15 cellular contexts compared by ENCODE assay signal in genomic region chr12:116040412-116040811, GRCh38.
DNase-seq lines count a peak whose midpoint lies in the region; ATAC-seq and TF ChIP-seq lines count a peak whose summit lies in the region.
"Had no signal": no experiment of that assay in that cellular context is flagged by ENCODE, and none has a peak within 500 bp of the region (broad histone marks: within the 10 kb centered on the region; RNA-seq: fewer than 3 reads in every experiment).

No MANE protein-coding gene starts in this region.

- H3K9ac ChIP-seq in IMR-90 (ENCODE audit: low read depth, low read length) = no peak overlapping the region

- H3K4me1 Mint-ChIP-seq in chondrocyte (ENCODE audit: low read depth) (peaks cover 84% of the 10 kb centered on the region), progenitor cell of endocrine pancreas (ENCODE audit: low read depth) (peaks cover 23% of the 10 kb centered on the region)

- no peak overlapping the region for H2AFZ ChIP-seq in IMR-90 (replicated peaks; ENCODE audit: low read length, poor library complexity)

- no CpG with 5 or more reads among the region's 2 CpGs for WGBS in IMR-90 (ENCODE audit: extremely low coverage in 2 of 2, insufficient read length in 1 of 2), 2 experiments

- in situ Hi-C loops in IMR-90 (cut with MboI; ENCODE audit: low sequenced_read_pairs) = no loop called here

- H3K79me1 ChIP-seq in IMR-90 (ENCODE audit: low read depth in 1 of 2, low read length in 2 of 2) = peaks cover 45 to 83% of the 10 kb centered on the region in 2 experiments

- H3K36me3 ChIP-seq in IMR-90 (ENCODE audit: control insufficient read depth, insufficient read depth, low read length) = no peaks in the 10 kb centered on the region
- H3K36me3 ChIP-seq: HAP-1, SJSA1 had no signal

- TF ChIP-seq CTCF in IMR-90 (conservative IDR thresholded peaks at IDR 0.05; ENCODE audit: low read depth, low read length) = no peak
- no peak for TF ChIP-seq CTCF in chondrocyte (IDR thresholded peaks at IDR 0.05)
- no peak for TF ChIP-seq CTCF in progenitor cell of endocrine pancreas (IDR thresholded peaks at IDR 0.05; ENCODE audit: unreplicated experiment)
- no peak for TF ChIP-seq CTCF in coronary artery (IDR thresholded peaks at IDR 0.05)

- ATAC-seq in IMR-90 (ENCODE audit: low read depth) (no peak), HG03342 (IDR thresholded peaks at IDR 0.05; ENCODE audit: unreplicated experiment) (no peak)
- ATAC-seq: CD8-positive, alpha-beta T cell had no signal

- no peak overlapping the region for H2BK15ac ChIP-seq in IMR-90 (ENCODE audit: low read depth, low read length)

- dilution Hi-C loops in IMR-90 (cut with HindIII; ENCODE audit: low sequenced_read_pairs, unreplicated experiment) = no loop called here

- no peak overlapping the region for H4K5ac ChIP-seq in IMR-90 (ENCODE audit: low read depth, low read length)

- H3K4me3 Mint-ChIP-seq in chondrocyte (ENCODE audit: unreplicated experiment) (no peak overlapping the region), progenitor cell of endocrine pancreas (ENCODE audit: low read depth) (no peak overlapping the region)
- H3K4me3 Mint-ChIP-seq: CD8-positive, alpha-beta T cell had no signal

- no peaks in the 10 kb centered on the region for H3K9me3 Mint-ChIP-seq in chondrocyte (ENCODE audit: low read depth)
- H3K9me3 Mint-ChIP-seq in progenitor cell of endocrine pancreas (ENCODE audit: low read depth) = no peaks in the 10 kb centered on the region
- H3K9me3 Mint-ChIP-seq: CD8-positive, alpha-beta T cell had no signal

- intact Hi-C loops in IMR-90 (cut with micrococcal nuclease) = no loop called here

- H2AK5ac ChIP-seq in IMR-90 (ENCODE audit: low read depth, low read length) = no peak overlapping the region

- H2BK5ac ChIP-seq in IMR-90 (ENCODE audit: low read depth, low read length, poor library complexity, severe bottlenecking) = no peak overlapping the region

- peaks cover 13% of the 10 kb centered on the region for H3K9me1 ChIP-seq in IMR-90 (ENCODE audit: insufficient read depth, low read length)

- no peak overlapping the region for H3K4me2 ChIP-seq in IMR-90 (ENCODE audit: low read depth, low read length)

- no peak overlapping the region for H2BK20ac ChIP-seq in IMR-90 (ENCODE audit: low read depth, low read length)

- no peaks in the 10 kb centered on the region for H3K27me3 ChIP-seq in IMR-90 (ENCODE audit: control insufficient read depth, insufficient read depth, low read length)
- H3K27me3 ChIP-seq: SJSA1 had no signal

- TF ChIP-seq RAD21 in IMR-90 (IDR thresholded peaks at IDR 0.05; ENCODE audit: low read length) = no peak

- H3K27ac Mint-ChIP-seq in chondrocyte (ENCODE audit: unreplicated experiment) = peak overlapping the region; percentile 71
- H3K27ac Mint-ChIP-seq in progenitor cell of endocrine pancreas = peak overlapping the region; percentile 42
- H3K27ac Mint-ChIP-seq: CD8-positive, alpha-beta T cell had no signal

- H4K91ac ChIP-seq in IMR-90 (ENCODE audit: insufficient read depth, low read depth, low read length) = no peak overlapping the region

- no peak for TF ChIP-seq POLR2A in IMR-90 (IDR thresholded peaks at IDR 0.05; ENCODE audit: low read depth, low read length)

- BruUV-seq in IMR-90 (replicated peaks; lab: Mats Ljungman, UMichigan) = no TSS peak

- H3K27ac ChIP-seq in IMR-90 (ENCODE audit: insufficient read depth, low read length) (no peak overlapping the region), coronary artery (no peak overlapping the region)
- H3K27ac ChIP-seq: RWPE1, SJSA1 had no signal

- no peak overlapping the region for H3K14ac ChIP-seq in IMR-90 (replicated peaks; ENCODE audit: low read depth, low read length)

- H2AK9ac ChIP-seq in IMR-90 (replicated peaks; ENCODE audit: low read depth, low read length, poor library complexity) = no peak overlapping the region

- peaks cover 3% of the 10 kb centered on the region for H3K36me3 Mint-ChIP-seq in chondrocyte (ENCODE audit: low read depth)
- peaks cover 3% of the 10 kb centered on the region for H3K36me3 Mint-ChIP-seq in progenitor cell of endocrine pancreas (ENCODE audit: insufficient read depth)
- H3K36me3 Mint-ChIP-seq: CD8-positive, alpha-beta T cell had no signal

- POLR2A ChIA-PET in IMR-90 (lab: Charles Lee; ENCODE audit: unreplicated experiment) = no interaction called here

- H3K9me3 ChIP-seq in IMR-90 (ENCODE audit: control insufficient read depth, insufficient read depth, low read length) = no peaks in the 10 kb centered on the region
- H3K9me3 ChIP-seq: HAP-1, SJSA1 had no signal

- H3K56ac ChIP-seq in IMR-90 (ENCODE audit: extremely low read depth, insufficient read depth, low read length) = no peak overlapping the region

- H3K4me3 ChIP-seq in IMR-90 (ENCODE audit: insufficient read depth, low read depth, low read length) (no peak overlapping the region), coronary artery (no peak overlapping the region)
- H3K4me3 ChIP-seq: HAP-1, SJSA1 had no signal

- no peak overlapping the region for H3K18ac ChIP-seq in IMR-90 (ENCODE audit: low read depth, low read length)

- H2BK120ac ChIP-seq in IMR-90 (ENCODE audit: low read depth, low read length) = no peak overlapping the region

- DNase-seq in EL (peak; percentile 38), IMR-90 (peak; percentile 60), chondrocyte (ENCODE audit: low spot score) (no peak), progenitor cell of endocrine pancreas (ENCODE audit: low spot score, unreplicated experiment) (no peak), coronary artery (ENCODE audit: low spot score) (no peak), NCI-H526 (lab: John Stamatoyannopoulos, UW) (no peak)
- DNase-seq: CD8-positive, alpha-beta T cell; KBM-7; NCI-H1092 treated with DMSO at 0.1 percent for 48 hours; NCI-H1694 treated with DMSO at 0.1 percent for 48 hours; NCI-H2171 had no signal

- H3K4me1 ChIP-seq in IMR-90 (ENCODE audit: control insufficient read depth, insufficient read depth, low read length) = peaks cover 5% of the 10 kb centered on the region

- H3K4ac ChIP-seq in IMR-90 (ENCODE audit: low read depth, low read length) = no peak overlapping the region

- H3K23ac ChIP-seq in IMR-90 (ENCODE audit: low read depth, low read length) = no peak overlapping the region

- H4K20me1 ChIP-seq in IMR-90 (ENCODE audit: insufficient read depth, low read length) = peaks cover 33% of the 10 kb centered on the region; the same call in 1 of the 2 replicates

- CTCF ChIA-PET in IMR-90 (lab: Yijun Ruan, JAX) = no interaction called here

- H3K27me3 Mint-ChIP-seq in chondrocyte (ENCODE audit: low read depth) = no peaks in the 10 kb centered on the region
- no peaks in the 10 kb centered on the region for H3K27me3 Mint-ChIP-seq in progenitor cell of endocrine pancreas

- no peak overlapping the region for H4K8ac ChIP-seq in IMR-90 (ENCODE audit: low read depth in 2 of 2, low read length in 2 of 2)

TF ChIP-seq in IMR-90, 13 proteins besides CTCF, POLR2A, EP300 and RAD21:
- TF ChIP-seq CHD1 (IDR thresholded peaks at IDR 0.05; ENCODE audit: low read depth, low read length) = no peak
- no peak for TF ChIP-seq MXI1 (IDR thresholded peaks at IDR 0.05; ENCODE audit: borderline replicate concordance, low read depth, low read length)
- TF ChIP-seq CEBPB (IDR thresholded peaks at IDR 0.05; ENCODE audit: low read depth, low read length) = no peak
- TF ChIP-seq, protein P1, sequence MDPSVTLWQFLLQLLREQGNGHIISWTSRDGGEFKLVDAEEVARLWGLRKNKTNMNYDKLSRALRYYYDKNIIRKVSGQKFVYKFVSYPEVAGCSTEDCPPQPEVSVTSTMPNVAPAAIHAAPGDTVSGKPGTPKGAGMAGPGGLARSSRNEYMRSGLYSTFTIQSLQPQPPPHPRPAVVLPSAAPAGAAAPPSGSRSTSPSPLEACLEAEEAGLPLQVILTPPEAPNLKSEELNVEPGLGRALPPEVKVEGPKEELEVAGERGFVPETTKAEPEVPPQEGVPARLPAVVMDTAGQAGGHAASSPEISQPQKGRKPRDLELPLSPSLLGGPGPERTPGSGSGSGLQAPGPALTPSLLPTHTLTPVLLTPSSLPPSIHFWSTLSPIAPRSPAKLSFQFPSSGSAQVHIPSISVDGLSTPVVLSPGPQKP (IDR thresholded peaks at IDR 0.05; ENCODE audit: borderline replicate concordance, low read depth, low read length) = no peak
TF ChIP-seq in IMR-90: peak in this region for 0.

Comparison
In these comparisons a context has a peak if more than half of its experiments do, and no peak if none do; other contexts are left out.
1. DNase-seq: peak in EL (single experiment) and IMR-90 (single experiment); none in chondrocyte (single experiment), progenitor cell of endocrine pancreas (single experiment), coronary artery (single experiment) and NCI-H526 (0 of 2).